ENCODE assay signal across 1 cellular context in the genomic region with DNA sequence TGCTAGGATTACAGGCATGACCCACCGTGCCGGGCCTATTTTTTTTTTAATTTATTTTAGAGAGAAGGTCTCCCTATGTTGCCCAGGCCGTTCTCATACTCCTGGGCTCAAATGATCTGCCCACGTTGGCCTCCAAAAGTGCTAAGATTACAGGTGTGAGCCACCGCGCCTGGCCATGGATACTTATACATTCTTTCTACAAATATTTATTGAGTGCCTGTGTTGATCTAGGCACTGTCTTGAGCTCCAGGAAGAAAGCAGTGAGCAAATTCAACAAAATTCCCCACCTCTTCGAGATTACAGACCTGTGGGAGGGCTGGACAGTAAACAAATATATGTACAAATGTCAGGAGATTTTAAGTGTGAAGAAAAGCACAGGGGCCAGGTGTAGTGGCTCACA.
A peak's percentile ranks its signal among the peaks of the same experiment; 100 is the strongest.
TF ChIP-seq lines count a peak whose summit lies in the region.

No MANE protein-coding gene starts in this region.

TF ChIP-seq in HepG2, 621 proteins besides CTCF, POLR2A, EP300 and RAD21 (continued from another document):
- TF ChIP-seq, protein P1, sequence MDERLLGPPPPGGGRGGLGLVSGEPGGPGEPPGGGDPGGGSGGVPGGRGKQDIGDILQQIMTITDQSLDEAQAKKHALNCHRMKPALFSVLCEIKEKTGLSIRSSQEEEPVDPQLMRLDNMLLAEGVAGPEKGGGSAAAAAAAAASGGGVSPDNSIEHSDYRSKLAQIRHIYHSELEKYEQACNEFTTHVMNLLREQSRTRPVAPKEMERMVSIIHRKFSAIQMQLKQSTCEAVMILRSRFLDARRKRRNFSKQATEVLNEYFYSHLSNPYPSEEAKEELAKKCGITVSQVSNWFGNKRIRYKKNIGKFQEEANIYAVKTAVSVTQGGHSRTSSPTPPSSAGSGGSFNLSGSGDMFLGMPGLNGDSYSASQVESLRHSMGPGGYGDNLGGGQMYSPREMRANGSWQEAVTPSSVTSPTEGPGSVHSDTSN (CRISPR knock-in tag; IDR thresholded peaks at IDR 0.05): no peak
- TF ChIP-seq ZNF614 (CRISPR knock-in tag; IDR thresholded peaks at IDR 0.05; ENCODE audit: borderline replicate concordance) (0 out of 2 replicates have a peak, but pooled peaks have one; percentile 8), MYNN (CRISPR knock-in tag; IDR thresholded peaks at IDR 0.05; ENCODE audit: low read depth) (no peak), SP5 (CRISPR knock-in tag; IDR thresholded peaks at IDR 0.05; ENCODE audit: borderline replicate concordance, low read depth) (0 out of 2 replicates have a peak, but pooled peaks have one; percentile 31), ARNT (IDR thresholded peaks at IDR 0.05) (no peak), ZNF296 (CRISPR knock-in tag; conservative IDR thresholded peaks at IDR 0.05) (no peak), ZNF205 (CRISPR knock-in tag; IDR thresholded peaks at IDR 0.05) (no peak), RORA (CRISPR knock-in tag; IDR thresholded peaks at IDR 0.05) (no peak), ZNF207 (IDR thresholded peaks at IDR 0.05; ENCODE audit: borderline replicate concordance) (no peak), NFE2L1 (CRISPR knock-in tag; IDR thresholded peaks at IDR 0.05; ENCODE audit: borderline replicate concordance) (no peak), ZEB1 (IDR thresholded peaks at IDR 0.05; ENCODE audit: insufficient replicate concordance, low read depth) (no peak), TBP (CRISPR knock-in tag; IDR thresholded peaks at IDR 0.05) (no peak)
